9 cellular contexts compared by ENCODE assay signal in the genomic region with DNA sequence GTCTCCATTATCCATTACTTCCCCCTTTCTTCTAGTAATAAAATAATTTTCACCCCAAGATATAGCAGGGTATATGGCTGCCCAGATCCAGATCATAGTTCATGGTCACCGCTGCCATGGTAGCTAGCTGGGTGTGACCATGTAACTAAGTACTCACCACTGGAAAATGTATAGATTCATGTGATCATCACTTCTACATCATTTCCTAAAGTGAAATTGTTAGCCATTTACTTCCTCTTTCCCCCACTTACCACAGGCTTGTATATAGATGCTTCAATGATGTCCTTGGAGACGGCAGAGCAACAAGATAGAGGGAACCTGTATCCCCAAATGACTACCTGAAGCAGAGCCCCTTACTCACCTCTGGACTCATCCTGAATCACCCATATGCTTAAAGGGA. TPM values are rescaled to one million over a fixed set of nuclear protein-coding genes. Genes with fewer than 3 reads are reported as not detected.
DNase-seq lines count a peak whose midpoint lies in the region; ATAC-seq and FAIRE-seq lines count a peak whose summit lies in the region.
"Had no signal": no experiment of that assay in that cellular context is flagged by ENCODE, and none has a peak within 500 bp of the region (broad histone marks: within the 10 kb centered on the region; RNA-seq: fewer than 3 reads in every experiment).

No MANE protein-coding gene starts in this region.

- intact Hi-C loops in activated T-helper 1 cell treated with anti-CD3 and anti-CD28 coated beads, Interleukin-12 subunit alpha, Interleukin-12 subunit beta, Interleukin-2, Interleukin-4 antibody, amounts not matched to agents 30 ng/mL and 10 ng/mL and 1 ng/mL, durations not matched to agents 14 hours and 24 hours and 36 hours (cut with micrococcal nuclease) = no loop called here
- intact Hi-C loops in sciatic nerve (cut with DNase I) = no loop called here

- peaks cover 32% of the 10 kb centered on the region for H3K4me1 Mint-ChIP-seq in activated T-helper 1 cell treated with anti-CD3 and anti-CD28 coated beads, Interleukin-12 subunit alpha, Interleukin-12 subunit beta, Interleukin-2, Interleukin-4 antibody, amounts not matched to agents 30 ng/mL and 10 ng/mL and 1 ng/mL, durations not matched to agents 14 hours and 24 hours and 36 hours (ENCODE audit: low read depth)

- H3K27me3 Mint-ChIP-seq in activated T-helper 1 cell treated with anti-CD3 and anti-CD28 coated beads, Interleukin-12 subunit alpha, Interleukin-12 subunit beta, Interleukin-2, Interleukin-4 antibody, amounts not matched to agents 30 ng/mL and 10 ng/mL and 1 ng/mL, durations not matched to agents 14 hours and 24 hours and 36 hours (ENCODE audit: insufficient read depth) = peaks cover 5% of the 10 kb centered on the region

- H3K36me3 Mint-ChIP-seq in activated T-helper 1 cell treated with anti-CD3 and anti-CD28 coated beads, Interleukin-12 subunit alpha, Interleukin-12 subunit beta, Interleukin-2, Interleukin-4 antibody, amounts not matched to agents 30 ng/mL and 10 ng/mL and 1 ng/mL, durations not matched to agents 14 hours and 24 hours and 36 hours (ENCODE audit: low read depth) = peaks cover 2% of the 10 kb centered on the region

- peak; percentile 39 for ATAC-seq in sciatic nerve

- H3K27ac Mint-ChIP-seq in activated T-helper 1 cell treated with anti-CD3 and anti-CD28 coated beads, Interleukin-12 subunit alpha, Interleukin-12 subunit beta, Interleukin-2, Interleukin-4 antibody, amounts not matched to agents 30 ng/mL and 10 ng/mL and 1 ng/mL, durations not matched to agents 14 hours and 24 hours and 36 hours = peak overlapping the region; percentile 59

- H3K9me3 Mint-ChIP-seq in activated T-helper 1 cell treated with anti-CD3 and anti-CD28 coated beads, Interleukin-12 subunit alpha, Interleukin-12 subunit beta, Interleukin-2, Interleukin-4 antibody, amounts not matched to agents 30 ng/mL and 10 ng/mL and 1 ng/mL, durations not matched to agents 14 hours and 24 hours and 36 hours = peaks cover 3% of the 10 kb centered on the region

- no peak overlapping the region for H3K4me3 Mint-ChIP-seq in activated T-helper 1 cell treated with anti-CD3 and anti-CD28 coated beads, Interleukin-12 subunit alpha, Interleukin-12 subunit beta, Interleukin-2, Interleukin-4 antibody, amounts not matched to agents 30 ng/mL and 10 ng/mL and 1 ng/mL, durations not matched to agents 14 hours and 24 hours and 36 hours

- DNase-seq in GM18507 (ENCODE audit: extremely low spot score, insufficient read length, low read depth) (no peak), MV-4-11 (lab: John Stamatoyannopoulos, UW) (peak; percentile 93), sciatic nerve (ENCODE audit: low spot score) (no peak), AG20443 (ENCODE audit: low spot score) (no peak), NCI-H446 treated with DMSO at 0.1 percent for 48 hours (lab: John Stamatoyannopoulos, UW) (no peak)
- no peak for DNase-seq in activated T-helper 1 cell treated with anti-CD3 and anti-CD28 coated beads, Interleukin-12 subunit alpha, Interleukin-12 subunit beta, Interleukin-2, Interleukin-4 antibody, amounts not matched to agents 30 ng/mL and 10 ng/mL and 1 ng/mL, durations not matched to agents 14 hours and 24 hours and 36 hours (ENCODE audit: low spot score)
- DNase-seq in stimulated activated naive CD4-positive, alpha-beta T cell treated with Interleukin-2 at 50 U/mL for 16 hours (lab: John Stamatoyannopoulos, UW) = no peak
- DNase-seq: GOT3, NCI-H82 had no signal

- peak; percentile 38 for FAIRE-seq in GM18507 (lab: Jason Lieb, UNC)

RNA-seq across cellular contexts. Expression of gene EYA3, which starts 22.7 kb away (rescaled TPM):
- total RNA-seq in activated T-helper 1 cell treated with anti-CD3 and anti-CD28 coated beads, Interleukin-12 subunit alpha, Interleukin-12 subunit beta, Interleukin-2, Interleukin-4 antibody, amounts not matched to agents 30 ng/mL and 10 ng/mL and 1 ng/mL, durations not matched to agents 14 hours and 24 hours and 36 hours = 32.2 and 35.5 TPM in 2 replicates
- total RNA-seq in sciatic nerve = 20.1 TPM
